ENCODE assay signal across 9 cellular contexts in the genomic region with DNA sequence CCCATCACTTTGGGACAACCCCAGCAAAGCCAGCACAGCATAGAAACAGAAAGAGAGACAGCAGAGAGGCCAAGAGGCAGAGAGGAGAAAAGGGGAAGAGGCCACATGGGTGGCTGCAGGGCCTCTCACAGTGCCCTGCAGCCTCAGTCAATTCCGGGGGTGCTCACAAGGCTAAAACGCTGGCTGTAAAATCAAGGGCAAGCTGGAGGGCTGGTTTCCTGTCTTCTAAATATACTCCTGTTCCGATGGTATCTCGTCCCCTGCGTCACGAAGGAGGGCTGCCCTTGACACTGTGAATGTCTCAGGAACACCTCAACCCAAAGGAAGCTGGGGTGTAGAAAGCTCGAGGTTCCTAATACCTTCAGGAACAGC.
DNase-seq lines count a peak whose midpoint lies in the region; ATAC-seq and TF ChIP-seq lines count a peak whose summit lies in the region.
"Had no signal": no experiment of that assay in that cellular context is flagged by ENCODE, and none has a peak within 500 bp of the region (broad histone marks: within the 10 kb centered on the region; RNA-seq: fewer than 3 reads in every experiment).

No MANE protein-coding gene starts in this region.

- POLR2A ChIA-PET in Caco-2 (lab: Charles Lee), result no interaction called here
- POLR2A ChIA-PET in activated CD4-positive, alpha-beta memory T cell treated with anti-CD3 and anti-CD28 coated beads for 36 hours (lab: Charles Lee), result interaction anchor here (0.7 to 7.1 kb wide), 17 partner anchors 20 to 584 kb away, joined by 3 to 105 read pairs (median 4); a partner anchor contains a TSS

- peaks cover 4% of the 10 kb centered on the region for H3K9me3 Mint-ChIP-seq in Caco-2 (ENCODE audit: unreplicated experiment)
- peaks cover 18% of the 10 kb centered on the region for H3K9me3 Mint-ChIP-seq in activated CD4-positive, alpha-beta memory T cell treated with anti-CD3 and anti-CD28 coated beads for 36 hours
- peaks cover 18 to 19% of the 10 kb centered on the region in 2 donors for H3K9me3 Mint-ChIP-seq in stimulated activated naive B cell treated with anti-CD40 and anti-IgM and Interleukin-4, amounts not matched to agents 10 μg/mL and 1 μg/mL and 100 μg/mL, for 72 hours

- BruUV-seq in Caco-2 (replicated peaks; lab: Mats Ljungman, UMichigan), result no TSS peak

- H3K27me3 Mint-ChIP-seq in Caco-2 (ENCODE audit: insufficient read depth, unreplicated experiment), result no peaks in the 10 kb centered on the region
- no peaks in the 10 kb centered on the region for H3K27me3 Mint-ChIP-seq in activated CD4-positive, alpha-beta memory T cell treated with anti-CD3 and anti-CD28 coated beads for 36 hours
- H3K27me3 Mint-ChIP-seq in stimulated activated naive B cell treated with anti-CD40 and anti-IgM and Interleukin-4, amounts not matched to agents 10 μg/mL and 1 μg/mL and 100 μg/mL, for 72 hours, result peaks cover 11 to 38% of the 10 kb centered on the region in 2 donors

- peak overlapping the region; percentile 88 for H3K27ac ChIP-seq in HL-60 (replicated peaks)
- H3K27ac ChIP-seq: dorsolateral prefrontal cortex had no signal

- peak overlapping the region; percentile 4 for H3K4me3 Mint-ChIP-seq in Caco-2 (ENCODE audit: unreplicated experiment)
- H3K4me3 Mint-ChIP-seq in activated CD4-positive, alpha-beta memory T cell treated with anti-CD3 and anti-CD28 coated beads for 36 hours, result peak overlapping the region; percentile 59
- peak overlapping the region; percentile 1 to 50 for H3K4me3 Mint-ChIP-seq in stimulated activated naive B cell treated with anti-CD40 and anti-IgM and Interleukin-4, amounts not matched to agents 10 μg/mL and 1 μg/mL and 100 μg/mL, for 72 hours

- H3K27ac Mint-ChIP-seq in Caco-2 (ENCODE audit: unreplicated experiment), result no peak overlapping the region
- H3K27ac Mint-ChIP-seq in activated CD4-positive, alpha-beta memory T cell treated with anti-CD3 and anti-CD28 coated beads for 36 hours, result peak overlapping the region; percentile 98
- H3K27ac Mint-ChIP-seq in stimulated activated naive B cell treated with anti-CD40 and anti-IgM and Interleukin-4, amounts not matched to agents 10 μg/mL and 1 μg/mL and 100 μg/mL, for 72 hours, result peak overlapping the region; percentile 98

- intact Hi-C loops in Caco-2 (cut with micrococcal nuclease; ENCODE audit: unreplicated experiment) (no loop called here), left colon (cut with DNase I, micrococcal nuclease) (no loop called here)
- intact Hi-C loops in activated CD4-positive, alpha-beta memory T cell treated with anti-CD3 and anti-CD28 coated beads for 36 hours (cut with micrococcal nuclease), result loop anchor here (1.0 to 10.0 kb wide), 13 partner anchors 10 to 1601 kb away; a partner anchor contains a TSS

- H3K27me3 ChIP-seq in Caco-2 (replicated peaks; ENCODE audit: control insufficient read depth, insufficient read depth, low read length) (no peaks in the 10 kb centered on the region), HL-60 (ENCODE audit: insufficient read depth, poor library complexity, severe bottlenecking) (no peaks in the 10 kb centered on the region)
- H3K27me3 ChIP-seq: dorsolateral prefrontal cortex had no signal

- peaks cover 3% of the 10 kb centered on the region; the same call in 1 of the 2 replicates for H3K9me3 ChIP-seq in Caco-2

- 0 out of 2 replicates have a peak, but pooled peaks cover 3% of the 10 kb centered on the region for H3K4me1 ChIP-seq in Caco-2

- H3K36me3 ChIP-seq in Caco-2 (ENCODE audit: control insufficient read depth, insufficient read depth, low read length), result no peaks in the 10 kb centered on the region

- TF ChIP-seq CTCF in Caco-2 (IDR thresholded peaks at IDR 0.05; ENCODE audit: insufficient read depth in 1 of 2, low read depth in 1 of 2, low read length in 1 of 2, severe bottlenecking in 1 of 2, unreplicated experiment in 1 of 2) (no peak), GM20000 (IDR thresholded peaks at IDR 0.05; ENCODE audit: extremely low read depth, missing control alignments) (no peak), HL-60 (IDR thresholded peaks at IDR 0.05; ENCODE audit: insufficient read depth, low read length) (no peak)

- CTCF ChIA-PET in Caco-2 (lab: Charles Lee), result no interaction called here
- CTCF ChIA-PET in activated CD4-positive, alpha-beta memory T cell treated with anti-CD3 and anti-CD28 coated beads for 36 hours (lab: Charles Lee), result interaction anchor here (1.0 to 3.9 kb wide), 5 partner anchors 17 to 165 kb away, joined by 3 to 27 read pairs (median 5); no protein-coding TSS in a partner anchor

- ATAC-seq in left colon, result peak; percentile 52
- peak; percentile 90 for ATAC-seq in stimulated activated naive B cell treated with anti-CD40 and anti-IgM and Interleukin-4, amounts not matched to agents 10 μg/mL and 1 μg/mL and 100 μg/mL, for 72 hours (replicated peaks)

- H3K4me3 ChIP-seq in Caco-2 (ENCODE audit: low read depth, low read length) (no peak overlapping the region), HL-60 (replicated peaks; ENCODE audit: insufficient read depth, low read length) (no peak overlapping the region)
- H3K4me3 ChIP-seq: dorsolateral prefrontal cortex had no signal

- H3K36me3 Mint-ChIP-seq in Caco-2 (ENCODE audit: insufficient read depth, unreplicated experiment), result no peaks in the 10 kb centered on the region
- H3K36me3 Mint-ChIP-seq in activated CD4-positive, alpha-beta memory T cell treated with anti-CD3 and anti-CD28 coated beads for 36 hours, result peaks cover 13% of the 10 kb centered on the region
- H3K36me3 Mint-ChIP-seq in stimulated activated naive B cell treated with anti-CD40 and anti-IgM and Interleukin-4, amounts not matched to agents 10 μg/mL and 1 μg/mL and 100 μg/mL, for 72 hours, result peaks cover 18 to 27% of the 10 kb centered on the region in 2 donors

- H3K4me1 Mint-ChIP-seq in Caco-2 (ENCODE audit: low read depth, unreplicated experiment), result peaks cover 14% of the 10 kb centered on the region
- peaks cover 69% of the 10 kb centered on the region for H3K4me1 Mint-ChIP-seq in activated CD4-positive, alpha-beta memory T cell treated with anti-CD3 and anti-CD28 coated beads for 36 hours (ENCODE audit: low read depth)
- H3K4me1 Mint-ChIP-seq in stimulated activated naive B cell treated with anti-CD40 and anti-IgM and Interleukin-4, amounts not matched to agents 10 μg/mL and 1 μg/mL and 100 μg/mL, for 72 hours, result peaks cover 43 to 82% of the 10 kb centered on the region in 2 donors

- DNase-seq in Caco-2 (no peak), GM20000 (ENCODE audit: low spot score) (peak; percentile 77), HL-60 (ENCODE audit: low read depth in 1 of 2, low spot score in 1 of 2) (peak in 1 of 2 experiments; percentile 86), left colon (peak; percentile 44 to 55), SK-N-DZ (ENCODE audit: low spot score) (no peak), LoVo (ENCODE audit: low spot score) (no peak)
- DNase-seq in activated CD4-positive, alpha-beta memory T cell treated with anti-CD3 and anti-CD28 coated beads for 36 hours, result peak; percentile 82
- DNase-seq in stimulated activated naive B cell treated with anti-CD40 and anti-IgM and Interleukin-4, amounts not matched to agents 10 μg/mL and 1 μg/mL and 100 μg/mL, for 72 hours, result peak; percentile 82

Comparison
In these comparisons a context has a peak if more than half of its experiments do, and no peak if none do; other contexts are left out.
1. DNase-seq: peak in GM20000 (single experiment), activated CD4-positive, alpha-beta memory T cell treated with anti-CD3 and anti-CD28 coated beads for 36 hours (single experiment), left colon (2 of 2) and stimulated activated naive B cell treated with anti-CD40 and anti-IgM and Interleukin-4, amounts not matched to agents 10 μg/mL and 1 μg/mL and 100 μg/mL, for 72 hours (single experiment); none in Caco-2 (0 of 2), SK-N-DZ (single experiment) and LoVo (single experiment).
2. H3K4me3 Mint-ChIP-seq: peak in every context shown above with its lines; median percentile 59 in activated CD4-positive, alpha-beta memory T cell treated with anti-CD3 and anti-CD28 coated beads for 36 hours; 26 in stimulated activated naive B cell treated with anti-CD40 and anti-IgM and Interleukin-4, amounts not matched to agents 10 μg/mL and 1 μg/mL and 100 μg/mL, for 72 hours; 4 in Caco-2.